In the genomic region with DNA sequence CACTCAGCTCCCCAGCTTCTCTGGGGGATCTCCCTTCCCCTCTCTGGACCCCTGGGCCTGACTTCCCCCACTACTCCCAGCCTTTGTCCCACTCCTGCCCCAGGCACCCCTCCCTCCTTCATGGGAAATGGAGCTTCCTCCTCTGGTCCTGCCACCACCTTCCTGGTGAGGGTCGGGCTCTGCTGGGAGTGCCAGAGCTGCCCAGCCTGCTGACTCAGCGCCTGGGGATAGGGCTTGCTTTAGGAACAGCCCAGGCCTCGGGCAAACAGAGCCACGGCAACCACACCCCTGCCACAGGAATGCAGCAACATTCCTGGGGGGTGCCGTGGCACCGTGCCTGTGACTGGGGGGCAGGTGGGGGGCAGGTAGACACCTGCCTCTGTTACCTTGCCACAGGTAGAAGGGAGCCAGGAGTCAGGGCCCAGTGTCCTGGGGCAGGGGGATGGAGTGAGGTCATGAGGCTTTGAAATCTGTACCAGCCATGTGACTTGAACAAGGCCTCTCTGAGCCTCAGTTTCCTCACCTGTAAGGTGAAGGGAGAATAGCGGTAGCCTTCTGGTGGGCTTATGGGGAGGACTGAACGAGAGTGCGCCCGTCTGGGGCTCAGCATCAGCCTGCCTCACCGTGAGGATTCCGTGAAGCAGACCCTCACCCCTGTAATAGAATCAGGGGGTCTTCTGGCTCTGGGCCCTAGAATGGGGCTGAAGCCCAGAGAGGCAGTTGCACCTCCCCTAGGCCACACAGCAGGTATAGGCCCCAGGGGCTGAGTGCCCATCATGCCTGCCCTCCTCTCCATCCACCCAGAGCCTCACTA, we compare ENCODE assay signal across 10 cellular contexts. TPM values are rescaled to one million over a fixed set of nuclear protein-coding genes. Genes with fewer than 3 reads are reported as not detected.
DNase-seq lines count a peak whose midpoint lies in the region; ATAC-seq, FAIRE-seq and TF ChIP-seq lines count a peak whose summit lies in the region.
"Had no signal": no experiment of that assay in that cellular context is flagged by ENCODE, and none has a peak within 500 bp of the region (broad histone marks: within the 10 kb centered on the region; RNA-seq: fewer than 3 reads in every experiment).

No MANE protein-coding gene starts in this region.

- POLR2A ChIA-PET in activated CD4-positive, alpha-beta memory T cell treated with anti-CD3 and anti-CD28 coated beads for 36 hours (lab: Charles Lee), result no interaction called here

- H3K27me3 ChIP-seq in bronchial epithelial cell (ENCODE audit: control insufficient read depth, insufficient read depth, low read length) (no peaks in the 10 kb centered on the region), mesenchymal stem cell (ENCODE audit: control insufficient read depth in 1 of 2, insufficient read depth in 1 of 2, low read length in 2 of 2) (peaks cover 0 to 7% of the 10 kb centered on the region in 2 experiments), gastrocnemius medialis (peaks cover 0 to 3% (median 0%) of the 10 kb centered on the region in 3 donors)

- H3K4me2 ChIP-seq in mesenchymal stem cell (ENCODE audit: low read length, poor library complexity, severe bottlenecking), result no peak overlapping the region

- H2BK12ac ChIP-seq in mesenchymal stem cell (ENCODE audit: low read length in 2 of 2), result peak overlapping the region; percentile 60 to 99

- H3K4me3 Mint-ChIP-seq in activated CD4-positive, alpha-beta memory T cell treated with anti-CD3 and anti-CD28 coated beads for 36 hours, result no peak overlapping the region

- H3K27ac ChIP-seq in mesenchymal stem cell (ENCODE audit: low read length, poor library complexity, severe bottlenecking), result peak overlapping the region; percentile 11
- H3K27ac ChIP-seq in gastrocnemius medialis, result no peak overlapping the region

- no peak overlapping the region for H3K27ac Mint-ChIP-seq in activated CD4-positive, alpha-beta memory T cell treated with anti-CD3 and anti-CD28 coated beads for 36 hours

- H3K9me3 Mint-ChIP-seq in activated CD4-positive, alpha-beta memory T cell treated with anti-CD3 and anti-CD28 coated beads for 36 hours, result no peaks in the 10 kb centered on the region
- H3K9me3 Mint-ChIP-seq: CD4-positive, CD25-positive, alpha-beta regulatory T cell had no signal

- ATAC-seq in HG03280 (IDR thresholded peaks at IDR 0.05; ENCODE audit: unreplicated experiment) (no peak), gastrocnemius medialis (no peak)

- peaks cover 5% of the 10 kb centered on the region for H3K4me1 Mint-ChIP-seq in activated CD4-positive, alpha-beta memory T cell treated with anti-CD3 and anti-CD28 coated beads for 36 hours (ENCODE audit: low read depth)

- TF ChIP-seq CTCF in bronchial epithelial cell (IDR thresholded peaks at IDR 0.05; ENCODE audit: insufficient read depth, low read length, severe bottlenecking), result no peak
- no peak for TF ChIP-seq CTCF in gastrocnemius medialis (IDR thresholded peaks at IDR 0.05 in 4 of 5, conservative IDR thresholded peaks at IDR 0.05 in 1 of 5)

- peak overlapping the region; percentile 94 for H4K91ac ChIP-seq in mesenchymal stem cell (ENCODE audit: low read length)

- CTCF ChIA-PET in activated CD4-positive, alpha-beta memory T cell treated with anti-CD3 and anti-CD28 coated beads for 36 hours (lab: Charles Lee), result no interaction called here

- no peaks in the 10 kb centered on the region for H3K36me3 ChIP-seq in bronchial epithelial cell (ENCODE audit: control insufficient read depth, insufficient read depth, low read length)
- H3K36me3 ChIP-seq in mesenchymal stem cell (ENCODE audit: control insufficient read depth in 1 of 2, insufficient read depth in 2 of 2, low read depth in 1 of 2, low read length in 2 of 2), result no peaks in the 10 kb centered on the region
- no peaks in the 10 kb centered on the region for H3K36me3 ChIP-seq in gastrocnemius medialis

- no peak overlapping the region for H3K23ac ChIP-seq in mesenchymal stem cell (ENCODE audit: low read length in 2 of 2)

- FAIRE-seq in HTR-8/SVneo (lab: Jason Lieb, UNC) (peak; percentile 85), bronchial epithelial cell (lab: Jason Lieb, UNC) (no peak)

- peaks cover 3% of the 10 kb centered on the region for H3K27me3 Mint-ChIP-seq in activated CD4-positive, alpha-beta memory T cell treated with anti-CD3 and anti-CD28 coated beads for 36 hours
- H3K27me3 Mint-ChIP-seq: CD4-positive, CD25-positive, alpha-beta regulatory T cell had no signal

- H4K8ac ChIP-seq in mesenchymal stem cell (ENCODE audit: low read length), result peak overlapping the region; percentile 76

- intact Hi-C loops in gastrocnemius medialis (cut with DNase I; ENCODE audit: low total_unique reads), result no loop called here
- intact Hi-C loops in activated CD4-positive, alpha-beta memory T cell treated with anti-CD3 and anti-CD28 coated beads for 36 hours (cut with micrococcal nuclease), result no loop called here

- H2BK5ac ChIP-seq in mesenchymal stem cell (ENCODE audit: low read depth, low read length, poor library complexity, severe bottlenecking), result peak overlapping the region; percentile 21

- no peak overlapping the region for H2AFZ ChIP-seq in mesenchymal stem cell (ENCODE audit: low read depth, low read length)

- H2BK15ac ChIP-seq in mesenchymal stem cell (ENCODE audit: low read depth, poor library complexity, severe bottlenecking), result peak overlapping the region; percentile 98

- WGBS in mesenchymal stem cell, result 47% methylated on average over 12 of the region's 12 CpGs

- peak; percentile 89 for DNase-seq in A172 (ENCODE audit: low spot score)
- peak; percentile 85 for DNase-seq in HTR-8/SVneo (ENCODE audit: insufficient read length, low spot score)
- DNase-seq in bronchial epithelial cell (ENCODE audit: low read depth), result peak; percentile 97
- peak; percentile 76 for DNase-seq in mesenchymal stem cell
- DNase-seq in gastrocnemius medialis, result no peak
- DNase-seq in activated CD4-positive, alpha-beta memory T cell treated with anti-CD3 and anti-CD28 coated beads for 36 hours, result no peak
- DNase-seq in KBM-7, result no peak
- DNase-seq: CD4-positive, CD25-positive, alpha-beta regulatory T cell; NCI-H2029 had no signal

- no peak for TF ChIP-seq POLR2A in gastrocnemius medialis (IDR thresholded peaks at IDR 0.05)

- in situ Hi-C loops in gastrocnemius medialis (cut with MboI; ENCODE audit: low sequenced_read_pairs in 4 of 4), result no loop called here
- in situ Hi-C loops in KBM-7 (cut with MboI; ENCODE audit: low pct_unique_long_range_greater_than_20kb, low sequenced_read_pairs), result no loop called here

- H3K4ac ChIP-seq in mesenchymal stem cell (ENCODE audit: low read depth in 1 of 2, low read length in 2 of 2), result peak overlapping the region; percentile 56 to 88

- H3K4me1 ChIP-seq in mesenchymal stem cell (ENCODE audit: control insufficient read depth, insufficient read depth, low read depth, low read length) (peaks cover 52% of the 10 kb centered on the region), gastrocnemius medialis (peaks cover 14 to 18% of the 10 kb centered on the region in 2 donors)

- H3K9ac ChIP-seq in mesenchymal stem cell (ENCODE audit: low read length), result peak overlapping the region; percentile 55

- H3K4me3 ChIP-seq in bronchial epithelial cell (ENCODE audit: low read depth, low read length) (no peak overlapping the region), mesenchymal stem cell (ENCODE audit: insufficient read depth in 1 of 2, low read depth in 1 of 2, low read length in 2 of 2) (no peak overlapping the region), gastrocnemius medialis (no peak overlapping the region)

- H3K14ac ChIP-seq in mesenchymal stem cell (ENCODE audit: low read length in 2 of 2), result peak overlapping the region in 1 of 2 experiments; percentile 8

- H3K9me3 ChIP-seq in mesenchymal stem cell (ENCODE audit: control insufficient read depth, low read length), result no peaks in the 10 kb centered on the region
- no peaks in the 10 kb centered on the region for H3K9me3 ChIP-seq in gastrocnemius medialis

- no peaks in the 10 kb centered on the region for H3K36me3 Mint-ChIP-seq in activated CD4-positive, alpha-beta memory T cell treated with anti-CD3 and anti-CD28 coated beads for 36 hours
- H3K36me3 Mint-ChIP-seq: CD4-positive, CD25-positive, alpha-beta regulatory T cell had no signal

- H2AK5ac ChIP-seq in mesenchymal stem cell (ENCODE audit: low read length, severe bottlenecking), result peak overlapping the region; percentile 97

- peak overlapping the region; percentile 83 for H2BK120ac ChIP-seq in mesenchymal stem cell (ENCODE audit: low read depth, low read length)

- H3K18ac ChIP-seq in mesenchymal stem cell (ENCODE audit: low read depth in 1 of 2, low read length in 2 of 2), result peak overlapping the region; percentile 86 to 93

- H3K79me1 ChIP-seq in mesenchymal stem cell (replicated peaks; ENCODE audit: low read length, poor library complexity, severe bottlenecking), result peaks cover 2% of the 10 kb centered on the region

RNA-seq across cellular contexts. Expression of a gene that starts 17.8 kb away (rescaled TPM):
- 54.3 and 78.1 TPM in 2 replicates for total RNA-seq in A172 (2014; rRNA removed; shearing (Covaris generic))
- 117 and 144 TPM in 2 replicates for total RNA-seq in bronchial epithelial cell
- polyA plus RNA-seq in mesenchymal stem cell (2013, experiment 1 of 2), result 31.9 TPM
- 31.0 TPM for polyA plus RNA-seq in mesenchymal stem cell (2013, experiment 2 of 2)
- 1 to 10 TPM; 1.2 to 6.4 (median 2.9) TPM for total RNA-seq in gastrocnemius medialis
- total RNA-seq in activated CD4-positive, alpha-beta memory T cell treated with anti-CD3 and anti-CD28 coated beads for 36 hours, result under 1 TPM; 0.22 to 0.33 TPM
- total RNA-seq: CD4-positive, CD25-positive, alpha-beta regulatory T cell had no signal
- polyA plus RNA-seq: CD4-positive, CD25-positive, alpha-beta regulatory T cell had no signal

RNA-seq across cellular contexts. Expression of a gene that starts 38.8 kb away (rescaled TPM):
- 0.50 and 1.1 TPM in 2 replicates for total RNA-seq in A172 (2014; rRNA removed; shearing (Covaris generic))
- total RNA-seq in bronchial epithelial cell (3.2 and 6.1 TPM in 2 replicates), gastrocnemius medialis (1 to 10 TPM in 3 of 4 donors, under 1 TPM in 1; 0.68 to 3.0 (median 2.3) TPM)
- 4.5 TPM for polyA plus RNA-seq in mesenchymal stem cell (2013, experiment 1 of 2)
- polyA plus RNA-seq in mesenchymal stem cell (2013, experiment 2 of 2), result 4.5 TPM
- 1 to 10 TPM; 7.0 to 7.1 TPM for total RNA-seq in activated CD4-positive, alpha-beta memory T cell treated with anti-CD3 and anti-CD28 coated beads for 36 hours

Comparison
In these comparisons a context has a peak if more than half of its experiments do, and no peak if none do; other contexts are left out.
1. DNase-seq: peak in A172 (single experiment), HTR-8/SVneo (single experiment), bronchial epithelial cell (single experiment) and mesenchymal stem cell (single experiment); none in gastrocnemius medialis (0 of 2), activated CD4-positive, alpha-beta memory T cell treated with anti-CD3 and anti-CD28 coated beads for 36 hours (single experiment) and KBM-7 (single experiment).